32 cellular contexts compared by ENCODE assay signal in the genomic region with DNA sequence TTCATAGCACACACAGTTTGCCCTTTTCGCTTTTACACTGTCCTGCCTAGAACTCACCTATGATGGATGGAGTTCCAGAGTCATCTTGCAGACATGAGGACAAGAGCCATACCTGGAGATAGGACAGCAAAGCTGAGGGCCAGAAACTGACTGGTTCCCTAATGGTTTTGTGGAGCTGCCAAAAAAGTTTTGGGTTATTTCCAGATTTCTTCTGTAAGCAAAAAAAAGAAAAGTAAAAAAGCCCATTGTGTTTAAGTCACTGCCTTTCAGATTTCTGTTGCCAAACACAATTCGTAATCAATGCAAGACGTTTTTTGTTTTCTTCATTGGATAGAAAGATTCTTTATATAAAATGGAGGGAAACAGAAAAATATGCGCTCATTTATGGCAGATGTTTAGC. TPM values are rescaled to one million over a fixed set of nuclear protein-coding genes. Genes with fewer than 3 reads are reported as not detected.
"Had no signal": no experiment of that assay in that cellular context is flagged by ENCODE, and none has a peak within 500 bp of the region (broad histone marks: within the 10 kb centered on the region; RNA-seq: fewer than 3 reads in every experiment).

No MANE protein-coding gene starts in this region.

- H3K27ac Mint-ChIP-seq: mesothelial cell of epicardium; naive B cell; natural killer cell treated with Interleukin-12 subunit alpha and Interleukin-12 subunit beta and Interleukin-15 and Interleukin-18, amount 100 ng/mL, for 72 hours; progenitor cell of endocrine pancreas; type B pancreatic cell had no signal

- H3K27me3 ChIP-seq: esophagus muscularis mucosa, gastrocnemius medialis, neutrophil, stomach, testis, tibial artery had no signal

- FAIRE-seq: endothelial cell of umbilical vein, kidney had no signal

- H3K36me3 Mint-ChIP-seq: mesothelial cell of epicardium; naive B cell; natural killer cell treated with Interleukin-12 subunit alpha and Interleukin-12 subunit beta and Interleukin-15 and Interleukin-18, amount 100 ng/mL, for 72 hours; type B pancreatic cell had no signal

- H3K4me3 ChIP-seq: coronary artery, esophagus muscularis mucosa, gastrocnemius medialis, mucosa of descending colon, smooth muscle cell, stomach, testis, tibial artery had no signal

- H3K9me3 ChIP-seq: esophagus muscularis mucosa, gastrocnemius medialis, mucosa of descending colon, neutrophil, stomach, testis, tibial artery had no signal

- H3K4me3 Mint-ChIP-seq: mesothelial cell of epicardium; naive B cell; natural killer cell treated with Interleukin-12 subunit alpha and Interleukin-12 subunit beta and Interleukin-15 and Interleukin-18, amount 100 ng/mL, for 72 hours; neural crest cell; type B pancreatic cell had no signal

- DNase-seq: dermis blood vessel endothelial cell; effector memory CD4-positive, alpha-beta T cell; gastrocnemius medialis; head of caudate nucleus; kidney; mesenchymal stem cell; mucosa of descending colon; naive B cell; stimulated activated CD4-positive, alpha-beta T cell treated with anti-CD3 and anti-CD28 coated beads, Interleukin-12 subunit alpha, Interleukin-12 subunit beta, amount 100 ng/mL, for 4 hours; stimulated activated CD4-positive, alpha-beta T cell treated with anti-CD3 and anti-CD28 coated beads, Interleukin-1b, Interleukin-23, amount 100 ng/mL, for 48 hours; stimulated activated CD4-positive, alpha-beta T cell treated with anti-CD3 and anti-CD28 coated beads, Interleukin-4, amount 100 ng/mL, for 1 hour; stimulated activated CD8-positive, alpha-beta memory T cell treated with anti-CD3 and anti-CD28 coated beads, Interleukin-4, amount 100 ng/mL, for 48 hours; stimulated activated naive CD4-positive, alpha-beta T cell treated with Interleukin-2 at 50 U/mL for 16 hours; stomach; testis; tibial artery had no signal

- H3K9me3 Mint-ChIP-seq: mesothelial cell of epicardium; natural killer cell treated with Interleukin-12 subunit alpha and Interleukin-12 subunit beta and Interleukin-15 and Interleukin-18, amount 100 ng/mL, for 72 hours; neural crest cell; type B pancreatic cell had no signal

- H3K4me1 Mint-ChIP-seq: mesothelial cell of epicardium, naive B cell had no signal

- ATAC-seq: gastrocnemius medialis, mucosa of descending colon had no signal

- H3K4me1 ChIP-seq: parathyroid adenoma, testis had no signal

- H3K27ac ChIP-seq: coronary artery, esophagus muscularis mucosa, gastrocnemius medialis, neutrophil, parathyroid adenoma, stomach, testis, tibial artery had no signal

- H3K36me3 ChIP-seq: esophagus muscularis mucosa, gastrocnemius medialis, neutrophil, stomach, tibial artery had no signal

RNA-seq across cellular contexts. Expression of a gene that starts 42.4 kb away (rescaled TPM):
- total RNA-seq: dermis blood vessel endothelial cell; endothelial cell of umbilical vein; epithelial cell of proximal tubule; fibroblast of villous mesenchyme; left lobe of liver; lung microvascular endothelial cell; mesothelial cell of epicardium; natural killer cell treated with Interleukin-12 subunit alpha and Interleukin-12 subunit beta and Interleukin-15 and Interleukin-18, amount 100 ng/mL, for 72 hours; progenitor cell of endocrine pancreas; subcutaneous adipose tissue had no signal
